In the genomic region with DNA sequence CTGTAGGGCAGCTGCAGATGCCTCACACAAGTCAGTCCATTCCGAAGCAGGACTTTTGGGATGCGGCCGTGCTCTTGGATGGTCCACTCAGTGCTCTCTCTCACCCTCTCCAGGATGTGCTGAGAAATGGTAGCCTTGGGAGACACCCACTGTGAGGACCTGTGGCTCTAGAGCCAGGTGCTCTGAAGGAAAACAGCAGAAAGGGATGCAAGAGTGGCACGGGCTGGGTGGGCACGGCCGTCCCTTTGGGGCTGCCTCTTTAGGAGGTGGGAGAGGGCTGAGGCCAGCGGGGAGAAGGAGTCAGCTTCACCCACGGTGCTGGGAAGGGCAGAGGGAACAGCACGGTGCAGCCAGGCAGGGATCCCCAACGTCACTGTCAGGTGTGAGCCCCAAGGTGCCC, we compare ENCODE assay signal across 17 cellular contexts.
"Had no signal": no experiment of that assay in that cellular context is flagged by ENCODE, and none has a peak within 500 bp of the region (broad histone marks: within the 10 kb centered on the region; RNA-seq: fewer than 3 reads in every experiment).

No MANE protein-coding gene starts in this region.

- FAIRE-seq: TTC549 had no signal

- H3K4me3 ChIP-seq: cardiac muscle cell, vagina had no signal

- H3K9me3 ChIP-seq: vagina had no signal

- ATAC-seq: activated T-helper 17 cell treated with anti-CD3 and anti-CD28 coated beads, Interleukin-2, amount 50 U/mL, for 72 hours; naive thymus-derived CD4-positive, alpha-beta T cell had no signal

- H3K27me3 ChIP-seq: cardiac muscle cell, vagina had no signal

- DNase-seq: activated CD4-positive, alpha-beta memory T cell treated with anti-CD3 and anti-CD28 coated beads for 36 hours; activated CD4-positive, alpha-beta T cell treated with anti-CD3 and anti-CD28 coated beads for 4 hours; activated naive CD4-positive, alpha-beta T cell; activated naive CD8-positive, alpha-beta T cell treated with anti-CD3 and anti-CD28 coated beads for 36 hours; activated T-cell treated with anti-CD3 and anti-CD28 coated beads, Interleukin-2, amount 50 U/mL, for 1 hour; amniotic stem cell; mesenchymal stem cell; naive thymus-derived CD4-positive, alpha-beta T cell; stimulated activated CD4-positive, alpha-beta T cell treated with anti-CD3 and anti-CD28 coated beads, Interleukin-2, amount 100 ng/mL, for 24 hours; stimulated activated naive CD4-positive, alpha-beta T cell treated with Interleukin-2 at 50 U/mL for 16 hours; substantia nigra; T-helper 2 cell had no signal

- H3K36me3 ChIP-seq: cardiac muscle cell, vagina had no signal

- H3K4me1 Mint-ChIP-seq: activated naive CD8-positive, alpha-beta T cell treated with anti-CD3 and anti-CD28 coated beads for 36 hours; activated T-helper 17 cell treated with anti-CD3 and anti-CD28 coated beads, Interleukin-2, amount 50 U/mL, for 72 hours had no signal

- H3K27ac ChIP-seq: cardiac muscle cell, epithelial cell of prostate, vagina had no signal

- H3K9me3 Mint-ChIP-seq: activated CD4-positive, alpha-beta memory T cell treated with anti-CD3 and anti-CD28 coated beads for 36 hours; activated naive CD8-positive, alpha-beta T cell treated with anti-CD3 and anti-CD28 coated beads for 36 hours; activated T-helper 17 cell treated with anti-CD3 and anti-CD28 coated beads, Interleukin-2, amount 50 U/mL, for 72 hours had no signal

- H3K4me3 Mint-ChIP-seq: activated CD4-positive, alpha-beta memory T cell treated with anti-CD3 and anti-CD28 coated beads for 36 hours; activated naive CD8-positive, alpha-beta T cell treated with anti-CD3 and anti-CD28 coated beads for 36 hours; activated T-helper 17 cell treated with anti-CD3 and anti-CD28 coated beads, Interleukin-2, amount 50 U/mL, for 72 hours; naive thymus-derived CD4-positive, alpha-beta T cell had no signal

- H3K36me3 Mint-ChIP-seq: activated CD4-positive, alpha-beta memory T cell treated with anti-CD3 and anti-CD28 coated beads for 36 hours; activated naive CD8-positive, alpha-beta T cell treated with anti-CD3 and anti-CD28 coated beads for 36 hours; naive thymus-derived CD4-positive, alpha-beta T cell had no signal

- H3K27ac Mint-ChIP-seq: activated CD4-positive, alpha-beta memory T cell treated with anti-CD3 and anti-CD28 coated beads for 36 hours; activated naive CD8-positive, alpha-beta T cell treated with anti-CD3 and anti-CD28 coated beads for 36 hours; activated T-helper 17 cell treated with anti-CD3 and anti-CD28 coated beads, Interleukin-2, amount 50 U/mL, for 72 hours; naive thymus-derived CD4-positive, alpha-beta T cell had no signal
